25 cellular contexts compared by ENCODE assay signal in genomic region chr12:63894132-63894531, GRCh38. TPM values are rescaled to one million over a fixed set of nuclear protein-coding genes. Genes with fewer than 3 reads are reported as not detected.
DNase-seq lines count a peak whose midpoint lies in the region; TF ChIP-seq lines count a peak whose summit lies in the region.
"Had no signal": no experiment of that assay in that cellular context is flagged by ENCODE, and none has a peak within 500 bp of the region (broad histone marks: within the 10 kb centered on the region; RNA-seq: fewer than 3 reads in every experiment).

No MANE protein-coding gene starts in this region.

- TF ChIP-seq EP300 in ovary (IDR thresholded peaks at IDR 0.05) = no peak

- intact Hi-C loops in ovary (cut with DNase I) = no loop called here

- TF ChIP-seq CTCF in AG10803 (conservative IDR thresholded peaks at IDR 0.05; ENCODE audit: low read length) (no peak), fibroblast of villous mesenchyme (IDR thresholded peaks at IDR 0.05; ENCODE audit: insufficient read depth, low read depth, low read length) (no peak), ovary (IDR thresholded peaks at IDR 0.05) (no peak)

- DNase-seq in AG10803 (ENCODE audit: low read depth) = peak; percentile 40
- peak; percentile 14 for DNase-seq in KBM-7
- peak; percentile 16 for DNase-seq in SKM-1 (lab: John Stamatoyannopoulos, UW; ENCODE audit: unreplicated experiment)
- DNase-seq in fibroblast of villous mesenchyme (ENCODE audit: low read depth) = peak; percentile 58
- no peak for DNase-seq in nucleus accumbens (lab: John Stamatoyannopoulos, UW)
- DNase-seq in activated CD4-positive, CD25-positive, alpha-beta regulatory T cell (lab: John Stamatoyannopoulos, UW) = no peak
- no peak for DNase-seq in ovary
- no peak for DNase-seq in GM19238 (ENCODE audit: insufficient read length, low spot score)
- DNase-seq: activated CD4-positive, alpha-beta T cell treated with anti-CD3 and anti-CD28 coated beads, Interleukin-2, amount 50 U/mL, for 48 hours; activated CD8-positive, alpha-beta memory T cell treated with anti-CD3 and anti-CD28 coated beads, Interleukin-2, amount 50 U/mL, for 48 hours; caudate nucleus; dermis blood vessel endothelial cell; glutamatergic neuron; left ventricle myocardium superior; MG63; midbrain; naive thymus-derived CD8-positive, alpha-beta T cell; NCI-H146; NCI-H446 treated with DMSO at 0.1 percent for 48 hours; SHP77 treated with DMSO at 0.1 percent for 48 hours; stimulated activated naive CD8-positive, alpha-beta T cell treated with anti-CD3 and anti-CD28 coated beads, Interleukin-15, Interleukin-2, amounts not matched to agents 100 U/mL and 50 U/mL, for 24 hours; T-helper 1 cell; uterus had no signal

- no peaks in the 10 kb centered on the region for H3K36me3 ChIP-seq in ovary
- H3K36me3 ChIP-seq: ascending aorta, MG63, thoracic aorta, uterus had no signal

- no peak for TF ChIP-seq POLR2A in ovary (IDR thresholded peaks at IDR 0.05)

- no peaks in the 10 kb centered on the region for H3K9me3 ChIP-seq in ovary
- H3K9me3 ChIP-seq: ascending aorta, MG63, thoracic aorta, uterus had no signal

- H3K4me3 ChIP-seq in AG10803 (ENCODE audit: low read length) (no peak overlapping the region), fibroblast of villous mesenchyme (ENCODE audit: low read depth, low read length) (no peak overlapping the region), ovary (no peak overlapping the region)
- H3K4me3 ChIP-seq: ascending aorta, MG63, thoracic aorta, uterus had no signal

- no peak overlapping the region for H3K27ac ChIP-seq in ovary
- H3K27ac ChIP-seq: ascending aorta, thoracic aorta, uterus had no signal

- in situ Hi-C loops in KBM-7 (cut with MboI; ENCODE audit: low pct_unique_long_range_greater_than_20kb, low sequenced_read_pairs) = no loop called here

- H3K4me1 ChIP-seq in ovary (ENCODE audit: insufficient read depth) = no peaks in the 10 kb centered on the region
- H3K4me1 ChIP-seq: ascending aorta, uterus had no signal

- 89 to 92% (median 92%) methylated on average over 3 of the region's 3 CpGs for WGBS in ovary, 3 donors

- no peaks in the 10 kb centered on the region for H3K27me3 ChIP-seq in ovary
- H3K27me3 ChIP-seq: ascending aorta, MG63, uterus had no signal

RNA-seq across cellular contexts. Expression of gene SRGAP1, which starts 49.6 kb away (rescaled TPM):
- total RNA-seq in fibroblast of villous mesenchyme (14.5 and 18.1 TPM in 2 replicates), ovary (10 to 100 TPM in 4 of 7 donors, 1 to 10 TPM in 3; 5.7 to 17.9 (median 12.6) TPM)
- polyA plus RNA-seq in ovary = 1 to 10 TPM; 2.8 to 7.8 TPM
- total RNA-seq: naive thymus-derived CD8-positive, alpha-beta T cell had no signal

Comparison
In these comparisons a context has a peak if more than half of its experiments do, and no peak if none do; other contexts are left out.
1. DNase-seq: peak in AG10803 (single experiment), KBM-7 (single experiment), SKM-1 (single experiment) and fibroblast of villous mesenchyme (single experiment); none in nucleus accumbens (0 of 56), activated CD4-positive, CD25-positive, alpha-beta regulatory T cell (0 of 4), ovary (0 of 5) and GM19238 (single experiment).